In genomic region chr16:81319221-81319912, GRCh38 we compare ENCODE assay signal across 14 cellular contexts. TPM values are rescaled to one million over a fixed set of nuclear protein-coding genes. Genes with fewer than 3 reads are reported as not detected.
A peak's percentile ranks its signal among the peaks of the same experiment; 100 is the strongest.
DNase-seq lines count a peak whose midpoint lies in the region; ATAC-seq and TF ChIP-seq lines count a peak whose summit lies in the region.
"Had no signal": no experiment of that assay in that cellular context is flagged by ENCODE, and none has a peak within 500 bp of the region (broad histone marks: within the 10 kb centered on the region; RNA-seq: fewer than 3 reads in every experiment).

No MANE protein-coding gene starts in this region.

- H2AFZ ChIP-seq in smooth muscle cell (ENCODE audit: low read depth): no peak overlapping the region

- peak overlapping the region; percentile 80 for H3K27ac ChIP-seq in smooth muscle cell (ENCODE audit: low read depth)
- H3K27ac ChIP-seq: epithelial cell of prostate, left lung, thyroid gland had no signal

- DNase-seq in HFFc6 (peak; percentile 65), fibroblast of the aortic adventitia (ENCODE audit: low read depth) (peak; percentile 79), smooth muscle cell (lab: John Stamatoyannopoulos, UW; ENCODE audit: unreplicated experiment) (no peak), activated gamma-delta T cell (lab: John Stamatoyannopoulos, UW) (no peak), T-helper 1 cell (no peak)
- DNase-seq in activated CD4-positive, CD25-positive, alpha-beta regulatory T cell treated with anti-CD3 and anti-CD28 coated beads, Interleukin-2, amount 50 U/mL, for 72 hours: no peak
- DNase-seq: anterior cingulate cortex, DMS53, KBM-7, left lung had no signal

- H3K4me1 Mint-ChIP-seq in HFFc6 (ENCODE audit: low read depth): peaks cover 58% of the 10 kb centered on the region

- H3K9ac ChIP-seq in smooth muscle cell (ENCODE audit: low read depth): no peak overlapping the region

- ATAC-seq in HG02981 (IDR thresholded peaks at IDR 0.05; ENCODE audit: unreplicated experiment): no peak
- ATAC-seq: left lung had no signal

- peaks cover 80% of the 10 kb centered on the region for H4K20me1 ChIP-seq in smooth muscle cell (ENCODE audit: low read depth)

- no peak for TF ChIP-seq CTCF in HFFc6 (IDR thresholded peaks at IDR 0.05)
- TF ChIP-seq CTCF in WI38 (IDR thresholded peaks at IDR 0.05; ENCODE audit: low read depth, low read length): no peak
- no peak for TF ChIP-seq CTCF in fibroblast of the aortic adventitia (IDR thresholded peaks at IDR 0.05; ENCODE audit: insufficient read depth, low read length)
- no peak for TF ChIP-seq CTCF in smooth muscle cell (IDR thresholded peaks at IDR 0.05; ENCODE audit: borderline replicate concordance, insufficient read depth, poor library complexity, severe bottlenecking)

- H3K9me3 Mint-ChIP-seq in HFFc6: no peaks in the 10 kb centered on the region

- H3K9me3 ChIP-seq in smooth muscle cell (replicated peaks; ENCODE audit: low read depth): no peaks in the 10 kb centered on the region
- H3K9me3 ChIP-seq: left lung, thyroid gland had no signal

- H3K27me3 Mint-ChIP-seq in HFFc6 (ENCODE audit: insufficient read depth): no peaks in the 10 kb centered on the region; the same call in 1 of the 2 replicates

- H3F3A ChIP-seq in smooth muscle cell (ENCODE audit: low read depth): no peaks in the 10 kb centered on the region

- no peaks in the 10 kb centered on the region for H3K36me3 Mint-ChIP-seq in HFFc6 (ENCODE audit: low read depth)

- peaks cover 72% of the 10 kb centered on the region for H3K79me2 ChIP-seq in smooth muscle cell (ENCODE audit: low read depth)

- peaks cover 10% of the 10 kb centered on the region for H3K4me1 ChIP-seq in smooth muscle cell (ENCODE audit: low read depth)

- 45% methylated on average over 6 of the region's 6 CpGs for WGBS in smooth muscle cell (ENCODE audit: low lambda C conversion rate)

- H3K36me3 ChIP-seq in smooth muscle cell (ENCODE audit: low read depth): no peaks in the 10 kb centered on the region
- H3K36me3 ChIP-seq: left lung, thyroid gland had no signal

- peak overlapping the region; percentile 94 for H3K27ac Mint-ChIP-seq in HFFc6

- 0 out of 2 replicates have a peak overlapping the region, but pooled peaks have one; percentile 22 for H3K4me3 ChIP-seq in WI38 (ENCODE audit: low read depth, low read length)
- H3K4me3 ChIP-seq in fibroblast of the aortic adventitia (ENCODE audit: low read depth, low read length): peak overlapping the region; percentile 16
- no peak overlapping the region for H3K4me3 ChIP-seq in smooth muscle cell
- H3K4me3 ChIP-seq: left lung, thyroid gland had no signal

- peak overlapping the region; percentile 86 for H3K4me3 Mint-ChIP-seq in HFFc6

- H3K27me3 ChIP-seq in smooth muscle cell (ENCODE audit: low read depth): no peaks in the 10 kb centered on the region
- H3K27me3 ChIP-seq: thyroid gland had no signal

- peak overlapping the region; percentile 59 for H3K4me2 ChIP-seq in smooth muscle cell

RNA-seq across cellular contexts. Expression of gene GAN, which starts 4.6 kb away (rescaled TPM):
- total RNA-seq in HFFc6 (2021; fragmentation: NEBNext Ultra II Directional; extraction: Animal tissue kit (Norgen Biotek cat#: 25700)): 1 to 10 TPM; 5.6 to 8.6 (median 6.2) TPM
- total RNA-seq in fibroblast of the aortic adventitia (ENCODE audit: low replicate concordance): 6.2 and 21.3 TPM in 2 replicates
- 14.6 and 16.3 TPM in 2 replicates for total RNA-seq in smooth muscle cell
- 1.2 and 1.6 TPM in 2 replicates for polyA plus RNA-seq in smooth muscle cell

Comparison
In these comparisons a context has a peak if more than half of its experiments do, and no peak if none do; other contexts are left out.
1. DNase-seq: peak in HFFc6 (single experiment) and fibroblast of the aortic adventitia (single experiment); none in smooth muscle cell (single experiment), activated gamma-delta T cell (single experiment), activated CD4-positive, CD25-positive, alpha-beta regulatory T cell treated with anti-CD3 and anti-CD28 coated beads, Interleukin-2, amount 50 U/mL, for 72 hours (single experiment) and T-helper 1 cell (0 of 5).